Comparison of ENCODE assay signal across 22 cellular contexts in genomic region chr2:48043746-48044145, GRCh38.
A peak's percentile ranks its signal among the peaks of the same experiment; 100 is the strongest.
DNase-seq lines count a peak whose midpoint lies in the region; FAIRE-seq and TF ChIP-seq lines count a peak whose summit lies in the region.
"Had no signal": no experiment of that assay in that cellular context is flagged by ENCODE, and none has a peak within 500 bp of the region (broad histone marks: within the 10 kb centered on the region; RNA-seq: fewer than 3 reads in every experiment).

No MANE protein-coding gene starts in this region.

- H3K27ac ChIP-seq in brain microvascular endothelial cell = no peak overlapping the region
- no peak overlapping the region for H3K27ac ChIP-seq in osteoblast (ENCODE audit: low read depth, low read length)
- H3K27ac ChIP-seq: C4-2B, KMS-11, PC-9, RWPE1 had no signal

- H4K20me1 ChIP-seq in osteoblast (ENCODE audit: insufficient read depth, low read length) = no peaks in the 10 kb centered on the region

- no peaks in the 10 kb centered on the region for H3K9me3 ChIP-seq in osteoblast (ENCODE audit: low read depth, low read length)

- peak; percentile 23 for DNase-seq in EL
- peak; percentile 33 for DNase-seq in HT1080 (ENCODE audit: low read depth)
- peak; percentile 6 for DNase-seq in brain microvascular endothelial cell
- peak; percentile 25 for DNase-seq in osteoblast (ENCODE audit: insufficient read length, low spot score, missing footprints)
- DNase-seq in D721Med (ENCODE audit: insufficient read length, low spot score) = no peak
- DNase-seq in SHP77 (lab: John Stamatoyannopoulos, UW) = no peak
- no peak for DNase-seq in activated effector memory CD4-positive, alpha-beta T cell treated with anti-CD3 and anti-CD28 coated beads, Interleukin-2, amount 50 U/mL, for 16 hours
- DNase-seq: Calu3; CD8-positive, alpha-beta memory T cell; H9; HFFc6; NCI-H1105; NCI-H146; NCI-H2029; NCI-H2227 treated with DMSO at 0.1 percent for 48 hours; NCI-H510A treated with DMSO at 0.1 percent for 48 hours; NCI-H748 treated with DMSO at 0.1 percent for 48 hours; PC-9 had no signal

- H3K36me3 ChIP-seq in brain microvascular endothelial cell (replicated peaks) = no peaks in the 10 kb centered on the region
- no peaks in the 10 kb centered on the region for H3K36me3 ChIP-seq in osteoblast (ENCODE audit: insufficient read depth, low read length)

- no peak for FAIRE-seq in D721Med (lab: Jason Lieb, UNC)
- FAIRE-seq: A204.1 had no signal

- H3K27me3 ChIP-seq in brain microvascular endothelial cell (replicated peaks) (no peaks in the 10 kb centered on the region), osteoblast (ENCODE audit: insufficient read depth, low read length) (no peaks in the 10 kb centered on the region)

- TF ChIP-seq CTCF in brain microvascular endothelial cell (IDR thresholded peaks at IDR 0.05; ENCODE audit: low read depth, low read length, missing control alignments) (no peak), osteoblast (IDR thresholded peaks at IDR 0.05; ENCODE audit: extremely low read depth, low read depth, low read length) (no peak), D721Med (IDR thresholded peaks at IDR 0.05; ENCODE audit: insufficient read depth, missing control alignments) (no peak)

- no peaks in the 10 kb centered on the region for H3K79me2 ChIP-seq in osteoblast (ENCODE audit: insufficient read depth, low read length)

- no peak overlapping the region for H2AFZ ChIP-seq in osteoblast (ENCODE audit: low read length)
- H2AFZ ChIP-seq: PC-9 had no signal

- H3K4me1 ChIP-seq in osteoblast (ENCODE audit: insufficient read depth, low read length) = no peaks in the 10 kb centered on the region

- in situ Hi-C loops in brain microvascular endothelial cell (cut with HindIII; ENCODE audit: low pct_ligation_motif_present, low sequenced_read_pairs) = no loop called here

- no peak overlapping the region for H3K4me2 ChIP-seq in osteoblast (ENCODE audit: insufficient read depth, low read length)
- H3K4me2 ChIP-seq: KMS-11, PC-9 had no signal

- no peak overlapping the region for H3K4me3 ChIP-seq in brain microvascular endothelial cell (ENCODE audit: low read depth, low read length)
- no peak overlapping the region for H3K4me3 ChIP-seq in osteoblast (ENCODE audit: insufficient read depth, low read length)
- H3K4me3 ChIP-seq: PC-9 had no signal

Comparison
In these comparisons a context has a peak if more than half of its experiments do, and no peak if none do; other contexts are left out.
1. DNase-seq: peak in EL (single experiment), HT1080 (single experiment), brain microvascular endothelial cell (single experiment) and osteoblast (single experiment); none in D721Med (single experiment), SHP77 (0 of 2) and activated effector memory CD4-positive, alpha-beta T cell treated with anti-CD3 and anti-CD28 coated beads, Interleukin-2, amount 50 U/mL, for 16 hours (single experiment).